1 cellular context compared by ENCODE assay signal in the genomic region with DNA sequence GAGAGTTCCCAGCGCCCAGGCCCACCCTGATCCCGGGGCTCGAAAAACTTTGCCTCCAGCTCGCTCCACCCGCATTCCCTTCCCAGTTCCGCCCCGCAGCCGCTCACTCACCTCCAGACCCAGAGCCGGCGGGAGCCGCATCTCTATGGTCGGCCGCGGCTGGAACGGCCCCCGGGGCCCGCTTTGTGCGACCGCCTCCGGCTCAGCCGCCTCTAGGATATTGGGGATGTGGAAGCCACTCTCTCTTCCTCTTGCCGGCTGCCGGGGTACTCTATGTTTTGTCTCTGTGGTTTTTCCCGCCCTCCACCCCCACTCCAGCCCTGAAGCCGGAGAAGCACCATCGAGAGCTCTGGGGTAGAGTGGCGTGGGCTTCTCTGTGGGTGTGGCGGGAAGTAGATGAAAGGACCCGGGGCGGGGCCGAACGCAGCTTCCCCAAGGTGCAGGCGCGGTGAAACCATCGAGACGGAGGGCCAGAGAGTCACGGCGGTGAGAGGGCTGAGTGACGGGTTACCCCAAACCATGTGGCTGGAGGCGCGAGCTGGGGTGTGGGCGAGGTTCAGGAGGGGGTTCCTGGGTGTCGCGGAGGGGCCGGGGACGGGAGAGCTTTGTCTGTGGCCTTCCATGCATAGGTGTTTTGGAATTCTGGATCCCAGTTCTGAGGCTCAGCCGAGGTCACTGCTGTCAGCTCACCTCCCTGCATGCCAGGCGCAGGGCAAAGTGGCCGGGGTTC.
TF ChIP-seq lines count a peak whose summit lies in the region.

A gene with protein sequence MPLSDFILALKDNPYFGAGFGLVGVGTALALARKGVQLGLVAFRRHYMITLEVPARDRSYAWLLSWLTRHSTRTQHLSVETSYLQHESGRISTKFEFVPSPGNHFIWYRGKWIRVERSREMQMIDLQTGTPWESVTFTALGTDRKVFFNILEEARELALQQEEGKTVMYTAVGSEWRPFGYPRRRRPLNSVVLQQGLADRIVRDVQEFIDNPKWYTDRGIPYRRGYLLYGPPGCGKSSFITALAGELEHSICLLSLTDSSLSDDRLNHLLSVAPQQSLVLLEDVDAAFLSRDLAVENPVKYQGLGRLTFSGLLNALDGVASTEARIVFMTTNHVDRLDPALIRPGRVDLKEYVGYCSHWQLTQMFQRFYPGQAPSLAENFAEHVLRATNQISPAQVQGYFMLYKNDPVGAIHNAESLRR (plus strand): TSS at position 426 of the 730 bp plus-strand sequence. CDS start 1,305 bp downstream, outside the sequence.
A gene with protein sequence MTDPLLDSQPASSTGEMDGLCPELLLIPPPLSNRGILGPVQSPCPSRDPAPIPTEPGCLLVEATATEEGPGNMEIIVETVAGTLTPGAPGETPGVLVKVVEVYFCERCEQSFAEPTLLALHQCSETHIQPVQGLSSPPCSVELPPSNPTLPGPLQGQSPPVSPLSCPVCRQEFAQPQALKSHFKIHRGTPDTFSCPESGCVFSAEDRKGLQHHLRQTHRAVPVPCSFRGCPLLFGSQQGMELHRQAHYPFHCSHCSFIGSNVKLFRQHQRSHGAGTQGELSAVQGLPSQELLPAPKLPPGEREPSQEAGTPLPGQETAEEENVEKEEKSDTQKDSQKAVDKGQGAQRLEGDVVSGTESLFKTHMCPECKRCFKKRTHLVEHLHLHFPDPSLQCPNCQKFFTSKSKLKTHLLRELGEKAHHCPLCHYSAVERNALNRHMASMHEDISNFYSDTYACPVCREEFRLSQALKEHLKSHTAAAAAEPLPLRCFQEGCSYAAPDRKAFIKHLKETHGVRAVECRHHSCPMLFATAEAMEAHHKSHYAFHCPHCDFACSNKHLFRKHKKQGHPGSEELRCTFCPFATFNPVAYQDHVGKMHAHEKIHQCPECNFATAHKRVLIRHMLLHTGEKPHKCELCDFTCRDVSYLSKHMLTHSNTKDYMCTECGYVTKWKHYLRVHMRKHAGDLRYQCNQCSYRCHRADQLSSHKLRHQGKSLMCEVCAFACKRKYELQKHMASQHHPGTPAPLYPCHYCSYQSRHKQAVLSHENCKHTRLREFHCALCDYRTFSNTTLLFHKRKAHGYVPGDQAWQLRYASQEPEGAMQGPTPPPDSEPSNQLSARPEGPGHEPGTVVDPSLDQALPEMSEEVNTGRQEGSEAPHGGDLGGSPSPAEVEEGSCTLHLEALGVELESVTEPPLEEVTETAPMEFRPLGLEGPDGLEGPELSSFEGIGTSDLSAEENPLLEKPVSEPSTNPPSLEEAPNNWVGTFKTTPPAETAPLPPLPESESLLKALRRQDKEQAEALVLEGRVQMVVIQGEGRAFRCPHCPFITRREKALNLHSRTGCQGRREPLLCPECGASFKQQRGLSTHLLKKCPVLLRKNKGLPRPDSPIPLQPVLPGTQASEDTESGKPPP (N-terminal part only) (minus strand): TSS at position 366 of the 730 bp plus-strand sequence. CDS start 3,194 bp downstream, outside the sequence.

TF ChIP-seq in HepG2, 621 proteins besides CTCF, POLR2A, EP300 and RAD21 (continued from another document and continues in another):
- TF ChIP-seq ZNF567 (CRISPR knock-in tag; IDR thresholded peaks at IDR 0.05; ENCODE audit: borderline replicate concordance): 0 out of 2 replicates have a peak, but pooled peaks have one; percentile 22
- TF ChIP-seq AGO1 (IDR thresholded peaks at IDR 0.05; ENCODE audit: low read depth, low read length, poor library complexity, severe bottlenecking): peak; percentile 83
- peak; percentile 36; the same call in 1 of the 2 replicates for TF ChIP-seq ARNT2 (CRISPR knock-in tag; IDR thresholded peaks at IDR 0.05; ENCODE audit: low read depth)
- TF ChIP-seq ZNF10 (CRISPR knock-in tag; IDR thresholded peaks at IDR 0.05; ENCODE audit: borderline replicate concordance, low read depth): no peak
- TF ChIP-seq ZNF572 (CRISPR knock-in tag; IDR thresholded peaks at IDR 0.05): no peak
- TF ChIP-seq ZNF337 (CRISPR knock-in tag; IDR thresholded peaks at IDR 0.05; ENCODE audit: borderline replicate concordance, low read depth): 0 out of 2 replicates have a peak, but pooled peaks have one; percentile 33
- peak; percentile 95 for TF ChIP-seq GATAD1 (CRISPR knock-in tag; IDR thresholded peaks at IDR 0.05)
- TF ChIP-seq HOXD1 (CRISPR knock-in tag; IDR thresholded peaks at IDR 0.05): 0 out of 2 replicates have a peak, but pooled peaks have one; percentile 41
- TF ChIP-seq PCBP2 (optimal IDR thresholded peaks at IDR 0.05; ENCODE audit: low read depth, low read length, poor library complexity, severe bottlenecking): no peak
- no peak for TF ChIP-seq ZNF530 (CRISPR knock-in tag; IDR thresholded peaks at IDR 0.05; ENCODE audit: low read depth)
- peak; percentile 81; the same call in 1 of the 2 replicates for TF ChIP-seq ZNF776 (CRISPR knock-in tag; IDR thresholded peaks at IDR 0.05)
- TF ChIP-seq, protein P1, sequence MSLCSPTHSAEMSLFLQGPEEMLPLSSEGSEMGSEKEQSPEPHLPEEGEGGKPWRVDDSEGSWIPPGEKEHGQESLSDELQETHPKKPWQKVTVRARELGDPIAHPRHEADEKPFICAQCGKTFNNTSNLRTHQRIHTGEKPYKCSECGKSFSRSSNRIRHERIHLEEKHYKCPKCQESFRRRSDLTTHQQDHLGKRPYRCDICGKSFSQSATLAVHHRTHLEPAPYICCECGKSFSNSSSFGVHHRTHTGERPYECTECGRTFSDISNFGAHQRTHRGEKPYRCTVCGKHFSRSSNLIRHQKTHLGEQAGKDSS (CRISPR knock-in tag; IDR thresholded peaks at IDR 0.05; ENCODE audit: borderline replicate concordance, low read depth): peak; percentile 89; the same call in 1 of the 2 replicates
- no peak for TF ChIP-seq FUBP1 (CRISPR knock-in tag; IDR thresholded peaks at IDR 0.05; ENCODE audit: borderline replicate concordance)
- TF ChIP-seq ZNF709 (CRISPR knock-in tag; IDR thresholded peaks at IDR 0.05): 0 out of 2 replicates have a peak, but pooled peaks have one; percentile 6
- no peak for TF ChIP-seq ZNF460 (CRISPR knock-in tag; IDR thresholded peaks at IDR 0.05; ENCODE audit: borderline replicate concordance)
- TF ChIP-seq, protein P2, sequence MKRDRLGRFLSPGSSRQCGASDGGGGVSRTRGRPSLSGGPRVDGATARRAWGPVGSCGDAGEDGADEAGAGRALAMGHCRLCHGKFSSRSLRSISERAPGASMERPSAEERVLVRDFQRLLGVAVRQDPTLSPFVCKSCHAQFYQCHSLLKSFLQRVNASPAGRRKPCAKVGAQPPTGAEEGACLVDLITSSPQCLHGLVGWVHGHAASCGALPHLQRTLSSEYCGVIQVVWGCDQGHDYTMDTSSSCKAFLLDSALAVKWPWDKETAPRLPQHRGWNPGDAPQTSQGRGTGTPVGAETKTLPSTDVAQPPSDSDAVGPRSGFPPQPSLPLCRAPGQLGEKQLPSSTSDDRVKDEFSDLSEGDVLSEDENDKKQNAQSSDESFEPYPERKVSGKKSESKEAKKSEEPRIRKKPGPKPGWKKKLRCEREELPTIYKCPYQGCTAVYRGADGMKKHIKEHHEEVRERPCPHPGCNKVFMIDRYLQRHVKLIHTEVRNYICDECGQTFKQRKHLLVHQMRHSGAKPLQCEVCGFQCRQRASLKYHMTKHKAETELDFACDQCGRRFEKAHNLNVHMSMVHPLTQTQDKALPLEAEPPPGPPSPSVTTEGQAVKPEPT (CRISPR knock-in tag; IDR thresholded peaks at IDR 0.05; ENCODE audit: low read depth): 0 out of 2 replicates have a peak, but pooled peaks have one; percentile 42
- no peak for TF ChIP-seq SOX5 (CRISPR knock-in tag; IDR thresholded peaks at IDR 0.05; ENCODE audit: borderline replicate concordance)
- peak; percentile 14; the same call in 1 of the 2 replicates for TF ChIP-seq GATA4 (IDR thresholded peaks at IDR 0.05; ENCODE audit: borderline replicate concordance, low read depth)
- no peak for TF ChIP-seq ZNF296 (CRISPR knock-in tag; conservative IDR thresholded peaks at IDR 0.05)
- no peak for TF ChIP-seq ZNF546 (CRISPR knock-in tag; conservative IDR thresholded peaks at IDR 0.05)
- TF ChIP-seq MTA3 (CRISPR knock-in tag; IDR thresholded peaks at IDR 0.05): no peak
- peak; percentile 29 for TF ChIP-seq PITX1 (CRISPR knock-in tag; IDR thresholded peaks at IDR 0.05)
- peak; percentile 82 for TF ChIP-seq HOXA3 (CRISPR knock-in tag; IDR thresholded peaks at IDR 0.05)
- TF ChIP-seq GPN1 (CRISPR knock-in tag; IDR thresholded peaks at IDR 0.05; ENCODE audit: borderline replicate concordance): no peak
- no peak for TF ChIP-seq HOXA7 (CRISPR knock-in tag; IDR thresholded peaks at IDR 0.05)
- peak; percentile 79; the same call in 1 of the 2 replicates for TF ChIP-seq TCF7 (IDR thresholded peaks at IDR 0.05; ENCODE audit: low read depth)
- TF ChIP-seq MEIS1 (CRISPR knock-in tag; IDR thresholded peaks at IDR 0.05; ENCODE audit: borderline replicate concordance): peak; percentile 58; the same call in 1 of the 2 replicates
- TF ChIP-seq ZNF749 (CRISPR knock-in tag; IDR thresholded peaks at IDR 0.05; ENCODE audit: borderline replicate concordance): peak; percentile 70; the same call in 1 of the 2 replicates
- TF ChIP-seq, protein P3, sequence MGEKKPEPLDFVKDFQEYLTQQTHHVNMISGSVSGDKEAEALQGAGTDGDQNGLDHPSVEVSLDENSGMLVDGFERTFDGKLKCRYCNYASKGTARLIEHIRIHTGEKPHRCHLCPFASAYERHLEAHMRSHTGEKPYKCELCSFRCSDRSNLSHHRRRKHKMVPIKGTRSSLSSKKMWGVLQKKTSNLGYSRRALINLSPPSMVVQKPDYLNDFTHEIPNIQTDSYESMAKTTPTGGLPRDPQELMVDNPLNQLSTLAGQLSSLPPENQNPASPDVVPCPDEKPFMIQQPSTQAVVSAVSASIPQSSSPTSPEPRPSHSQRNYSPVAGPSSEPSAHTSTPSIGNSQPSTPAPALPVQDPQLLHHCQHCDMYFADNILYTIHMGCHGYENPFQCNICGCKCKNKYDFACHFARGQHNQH (CRISPR knock-in tag; IDR thresholded peaks at IDR 0.05): peak; percentile 96
- peak; percentile 96 for TF ChIP-seq XRCC5 (optimal IDR thresholded peaks at IDR 0.05; ENCODE audit: low read length)
- no peak for TF ChIP-seq MLXIP (CRISPR knock-in tag; IDR thresholded peaks at IDR 0.05; ENCODE audit: borderline replicate concordance)
- TF ChIP-seq, protein P4, sequence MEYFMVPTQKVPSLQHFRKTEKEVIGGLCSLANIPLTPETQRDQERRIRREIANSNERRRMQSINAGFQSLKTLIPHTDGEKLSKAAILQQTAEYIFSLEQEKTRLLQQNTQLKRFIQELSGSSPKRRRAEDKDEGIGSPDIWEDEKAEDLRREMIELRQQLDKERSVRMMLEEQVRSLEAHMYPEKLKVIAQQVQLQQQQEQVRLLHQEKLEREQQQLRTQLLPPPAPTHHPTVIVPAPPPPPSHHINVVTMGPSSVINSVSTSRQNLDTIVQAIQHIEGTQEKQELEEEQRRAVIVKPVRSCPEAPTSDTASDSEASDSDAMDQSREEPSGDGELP (IDR thresholded peaks at IDR 0.05; ENCODE audit: borderline replicate concordance, low read depth): peak; percentile 16; the same call in 1 of the 2 replicates
- TF ChIP-seq, protein P5, sequence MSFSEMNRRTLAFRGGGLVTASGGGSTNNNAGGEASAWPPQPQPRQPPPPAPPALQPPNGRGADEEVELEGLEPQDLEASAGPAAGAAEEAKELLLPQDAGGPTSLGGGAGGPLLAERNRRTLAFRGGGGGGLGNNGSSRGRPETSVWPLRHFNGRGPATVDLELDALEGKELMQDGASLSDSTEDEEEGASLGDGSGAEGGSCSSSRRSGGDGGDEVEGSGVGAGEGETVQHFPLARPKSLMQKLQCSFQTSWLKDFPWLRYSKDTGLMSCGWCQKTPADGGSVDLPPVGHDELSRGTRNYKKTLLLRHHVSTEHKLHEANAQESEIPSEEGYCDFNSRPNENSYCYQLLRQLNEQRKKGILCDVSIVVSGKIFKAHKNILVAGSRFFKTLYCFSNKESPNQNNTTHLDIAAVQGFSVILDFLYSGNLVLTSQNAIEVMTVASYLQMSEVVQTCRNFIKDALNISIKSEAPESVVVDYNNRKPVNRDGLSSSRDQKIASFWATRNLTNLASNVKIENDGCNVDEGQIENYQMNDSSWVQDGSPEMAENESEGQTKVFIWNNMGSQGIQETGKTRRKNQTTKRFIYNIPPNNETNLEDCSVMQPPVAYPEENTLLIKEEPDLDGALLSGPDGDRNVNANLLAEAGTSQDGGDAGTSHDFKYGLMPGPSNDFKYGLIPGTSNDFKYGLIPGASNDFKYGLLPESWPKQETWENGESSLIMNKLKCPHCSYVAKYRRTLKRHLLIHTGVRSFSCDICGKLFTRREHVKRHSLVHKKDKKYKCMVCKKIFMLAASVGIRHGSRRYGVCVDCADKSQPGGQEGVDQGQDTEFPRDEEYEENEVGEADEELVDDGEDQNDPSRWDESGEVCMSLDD (CRISPR knock-in tag; IDR thresholded peaks at IDR 0.05; ENCODE audit: borderline replicate concordance): peak; percentile 67; the same call in 1 of the 2 replicates
- peak; percentile 93 for TF ChIP-seq POLR2G (IDR thresholded peaks at IDR 0.05; ENCODE audit: low read depth, low read length)
- peak; percentile 74 for TF ChIP-seq ZSCAN25 (CRISPR knock-in tag; IDR thresholded peaks at IDR 0.05)
- no peak for TF ChIP-seq ISX (CRISPR knock-in tag; conservative IDR thresholded peaks at IDR 0.05)
